ENCODE assay signal across 8 cellular contexts in genomic region chr7:117124585-117125220, GRCh38.
A peak's percentile ranks its signal among the peaks of the same experiment; 100 is the strongest.
DNase-seq lines count a peak whose midpoint lies in the region; ATAC-seq and TF ChIP-seq lines count a peak whose summit lies in the region.

No MANE protein-coding gene starts in this region.

- H3K27ac Mint-ChIP-seq in activated CD4-positive, alpha-beta T cell treated with anti-CD3 and anti-CD28 coated beads, Interleukin-2, amount 10 ng/mL, durations not matched to agents 7 days and 5 days, result no peak overlapping the region

- no peak overlapping the region for H3K4me3 ChIP-seq in NB4 (ENCODE audit: low read depth, low read length)
- H3K4me3 ChIP-seq in epithelial cell of proximal tubule (ENCODE audit: low read depth, low read length), result no peak overlapping the region

- TF ChIP-seq CTCF in NB4 (IDR thresholded peaks at IDR 0.05; ENCODE audit: low read depth, low read length), result no peak
- no peak for TF ChIP-seq CTCF in epithelial cell of proximal tubule (conservative IDR thresholded peaks at IDR 0.05; ENCODE audit: low read depth, low read length)

- POLR2A ChIA-PET in activated CD4-positive, alpha-beta T cell treated with anti-CD3 and anti-CD28 coated beads, Interleukin-2, amount 10 ng/mL, durations not matched to agents 7 days and 5 days (lab: Charles Lee), result no interaction called here

- no peaks in the 10 kb centered on the region for H3K27me3 Mint-ChIP-seq in activated CD4-positive, alpha-beta T cell treated with anti-CD3 and anti-CD28 coated beads, Interleukin-2, amount 10 ng/mL, durations not matched to agents 7 days and 5 days

- no peaks in the 10 kb centered on the region for H3K36me3 Mint-ChIP-seq in activated CD4-positive, alpha-beta T cell treated with anti-CD3 and anti-CD28 coated beads, Interleukin-2, amount 10 ng/mL, durations not matched to agents 7 days and 5 days (ENCODE audit: low read depth)

- H3K4me3 Mint-ChIP-seq in activated CD4-positive, alpha-beta T cell treated with anti-CD3 and anti-CD28 coated beads, Interleukin-2, amount 10 ng/mL, durations not matched to agents 7 days and 5 days, result no peak overlapping the region

- ATAC-seq in HG02588 (IDR thresholded peaks at IDR 0.05; ENCODE audit: unreplicated experiment), result peak; percentile 77

- TF ChIP-seq POLR2A in NB4 (IDR thresholded peaks at IDR 0.05; ENCODE audit: extremely low read depth, insufficient read length), result no peak

- intact Hi-C loops in posterior vena cava (cut with DNase I), result loop anchor here in 1 of 2 donors (5.0 kb wide), 2 partner anchors 142 to 192 kb away; no protein-coding TSS in a partner anchor

- H3K9me3 Mint-ChIP-seq in activated CD4-positive, alpha-beta T cell treated with anti-CD3 and anti-CD28 coated beads, Interleukin-2, amount 10 ng/mL, durations not matched to agents 7 days and 5 days, result no peaks in the 10 kb centered on the region

- H3K4me1 Mint-ChIP-seq in activated CD4-positive, alpha-beta T cell treated with anti-CD3 and anti-CD28 coated beads, Interleukin-2, amount 10 ng/mL, durations not matched to agents 7 days and 5 days, result peaks cover 3% of the 10 kb centered on the region

- CTCF ChIA-PET in activated CD4-positive, alpha-beta T cell treated with anti-CD3 and anti-CD28 coated beads, Interleukin-2, amount 10 ng/mL, durations not matched to agents 7 days and 5 days (lab: Charles Lee), result interaction anchor here (0.8 to 2.8 kb wide), 3 partner anchors 11 to 190 kb away, joined by 3 to 16 read pairs (median 3); no protein-coding TSS in a partner anchor

- peak; percentile 72 for DNase-seq in DMS 273 (lab: John Stamatoyannopoulos, UW; ENCODE audit: unreplicated experiment)
- no peak for DNase-seq in DMS 273 treated with DMSO at 0.1 percent for 48 hours (lab: John Stamatoyannopoulos, UW)
- DNase-seq in NB4 (ENCODE audit: low read depth), result peak; percentile 76
- peak; percentile 33 for DNase-seq in activated CD4-positive, alpha-beta T cell treated with anti-CD3 and anti-CD28 coated beads, Interleukin-2, amount 10 ng/mL, durations not matched to agents 7 days and 5 days
- DNase-seq in epithelial cell of proximal tubule (ENCODE audit: low read depth), result peak; percentile 94
- DNase-seq in posterior vena cava (ENCODE audit: low spot score), result peak; percentile 94
- DNase-seq in T-helper 9 cell, result no peak

Comparison
In these comparisons a context has a peak if more than half of its experiments do, and no peak if none do; other contexts are left out.
1. DNase-seq: peak in DMS 273 (single experiment), NB4 (single experiment), activated CD4-positive, alpha-beta T cell treated with anti-CD3 and anti-CD28 coated beads, Interleukin-2, amount 10 ng/mL, durations not matched to agents 7 days and 5 days (single experiment), epithelial cell of proximal tubule (single experiment) and posterior vena cava (single experiment); none in DMS 273 treated with DMSO at 0.1 percent for 48 hours (single experiment) and T-helper 9 cell (single experiment).